In genomic region chr2:200466703-200467418, GRCh38 we compare ENCODE assay signal across 10 cellular contexts. TPM values are rescaled to one million over a fixed set of nuclear protein-coding genes. Genes with fewer than 3 reads are reported as not detected.
DNase-seq lines count a peak whose midpoint lies in the region; ATAC-seq and TF ChIP-seq lines count a peak whose summit lies in the region.
"Had no signal": no experiment of that assay in that cellular context is flagged by ENCODE, and none has a peak within 500 bp of the region (broad histone marks: within the 10 kb centered on the region; RNA-seq: fewer than 3 reads in every experiment).

No MANE protein-coding gene starts in this region.

- TF ChIP-seq CTCF in left lung (IDR thresholded peaks at IDR 0.05): no peak
- TF ChIP-seq CTCF in type B pancreatic cell (conservative IDR thresholded peaks at IDR 0.05): no peak

- intact Hi-C loops in left lung (cut with DNase I): no loop called here

- H3K4me3 Mint-ChIP-seq in activated naive CD4-positive, alpha-beta T cell treated with anti-CD3 and anti-CD28 coated beads, Interleukin-2, amount 50 U/mL, for 24 hours: peak overlapping the region; percentile 80
- no peak overlapping the region for H3K4me3 Mint-ChIP-seq in type B pancreatic cell
- H3K4me3 Mint-ChIP-seq: neural crest cell had no signal

- H3K4me1 ChIP-seq in left lung: no peaks in the 10 kb centered on the region

- H3K27ac ChIP-seq in left lung: peak overlapping the region; percentile 4 to 71

- DNase-seq in left lung (no peak), NOMO-1 treated with DMSO at 0.1 percent for 48 hours (lab: John Stamatoyannopoulos, UW; ENCODE audit: unreplicated experiment) (no peak), type B pancreatic cell (ENCODE audit: extremely low spot score, unreplicated experiment) (no peak)
- peak; percentile 34 for DNase-seq in stimulated activated naive CD8-positive, alpha-beta T cell treated with anti-CD3 and anti-CD28 coated beads, Interleukin-15, Interleukin-2, amounts not matched to agents 100 U/mL and 50 U/mL, for 24 hours
- DNase-seq: NCI-H1105 treated with DMSO at 0.1 percent for 48 hours had no signal

- no peaks in the 10 kb centered on the region for H3K27me3 ChIP-seq in left lung

- H3K27me3 Mint-ChIP-seq in activated naive CD4-positive, alpha-beta T cell treated with anti-CD3 and anti-CD28 coated beads, Interleukin-2, amount 50 U/mL, for 24 hours: no peaks in the 10 kb centered on the region
- no peaks in the 10 kb centered on the region for H3K27me3 Mint-ChIP-seq in type B pancreatic cell

- H3K9me3 ChIP-seq in left lung: no peaks in the 10 kb centered on the region

- H3K27ac Mint-ChIP-seq in activated naive CD4-positive, alpha-beta T cell treated with anti-CD3 and anti-CD28 coated beads, Interleukin-2, amount 50 U/mL, for 24 hours: peak overlapping the region; percentile 93
- no peak overlapping the region for H3K27ac Mint-ChIP-seq in type B pancreatic cell

- H3K4me3 ChIP-seq in left lung: no peak overlapping the region

- peaks cover 67% of the 10 kb centered on the region for H3K4me1 Mint-ChIP-seq in activated naive CD4-positive, alpha-beta T cell treated with anti-CD3 and anti-CD28 coated beads, Interleukin-2, amount 50 U/mL, for 24 hours
- H3K4me1 Mint-ChIP-seq in type B pancreatic cell (ENCODE audit: unreplicated experiment): peaks cover 35% of the 10 kb centered on the region

- peak; percentile 34 for ATAC-seq in HG02973 (IDR thresholded peaks at IDR 0.05; ENCODE audit: unreplicated experiment)
- ATAC-seq in left lung: peak; percentile 89
- peak; percentile 87 for ATAC-seq in stimulated activated naive CD8-positive, alpha-beta T cell treated with anti-CD3 and anti-CD28 coated beads, Interleukin-15, Interleukin-2, amounts not matched to agents 100 U/mL and 50 U/mL, for 24 hours
- no peak for ATAC-seq in GM19324 (IDR thresholded peaks at IDR 0.05; ENCODE audit: low FRiP score, unreplicated experiment)
- no peak for ATAC-seq in GM21447 (IDR thresholded peaks at IDR 0.05; ENCODE audit: unreplicated experiment)

- peaks cover 0 to 39% of the 10 kb centered on the region in 2 donors for H3K36me3 ChIP-seq in left lung

- H3K36me3 Mint-ChIP-seq in activated naive CD4-positive, alpha-beta T cell treated with anti-CD3 and anti-CD28 coated beads, Interleukin-2, amount 50 U/mL, for 24 hours: no peaks in the 10 kb centered on the region
- H3K36me3 Mint-ChIP-seq in type B pancreatic cell: peaks cover 55% of the 10 kb centered on the region

- no peaks in the 10 kb centered on the region for H3K9me3 Mint-ChIP-seq in activated naive CD4-positive, alpha-beta T cell treated with anti-CD3 and anti-CD28 coated beads, Interleukin-2, amount 50 U/mL, for 24 hours
- H3K9me3 Mint-ChIP-seq in type B pancreatic cell: no peaks in the 10 kb centered on the region
- H3K9me3 Mint-ChIP-seq: neural crest cell had no signal

RNA-seq across cellular contexts. Expression of gene KCTD18, which starts 43.0 kb away (rescaled TPM):
- total RNA-seq in left lung (10 to 100 TPM; 13.8 to 14.3 TPM), type B pancreatic cell (ENCODE audit: low replicate concordance) (10.2 and 10.9 TPM in 2 replicates)

RNA-seq across cellular contexts. Expression of gene SGO2, which starts 59.1 kb away (rescaled TPM):
- total RNA-seq in left lung (1 to 10 TPM; 3.6 to 7.2 TPM), type B pancreatic cell (ENCODE audit: low replicate concordance) (5.5 and 19.9 TPM in 2 replicates)

Comparison
In these comparisons a context has a peak if more than half of its experiments do, and no peak if none do; other contexts are left out.
1. ATAC-seq: peak in HG02973 (single experiment), left lung (single experiment) and stimulated activated naive CD8-positive, alpha-beta T cell treated with anti-CD3 and anti-CD28 coated beads, Interleukin-15, Interleukin-2, amounts not matched to agents 100 U/mL and 50 U/mL, for 24 hours (single experiment); none in GM19324 (single experiment) and GM21447 (single experiment).